ENCODE assay signal across 11 cellular contexts in the genomic region with DNA sequence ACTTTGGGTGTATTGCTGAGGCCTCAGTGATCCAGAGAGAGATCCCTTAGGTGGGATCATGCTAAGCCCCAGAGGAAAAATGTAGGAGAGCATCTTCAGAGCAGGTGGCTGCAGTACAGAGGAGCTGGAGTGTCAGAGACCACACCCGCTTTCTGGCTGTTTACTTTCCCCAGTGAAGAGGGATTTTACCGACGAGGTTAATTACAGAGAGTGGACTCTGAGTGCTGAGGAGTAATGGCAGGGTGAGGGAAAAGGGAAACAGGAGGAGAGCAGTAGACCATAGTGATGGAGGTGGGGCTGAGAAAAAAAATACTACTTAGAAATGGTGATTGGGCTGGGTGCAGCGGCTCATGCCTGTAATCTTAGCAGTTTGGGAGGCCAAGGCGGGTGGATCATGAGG. TPM values are rescaled to one million over a fixed set of nuclear protein-coding genes. Genes with fewer than 3 reads are reported as not detected.
A peak's percentile ranks its signal among the peaks of the same experiment; 100 is the strongest.
DNase-seq lines count a peak whose midpoint lies in the region; ATAC-seq and TF ChIP-seq lines count a peak whose summit lies in the region.
"Had no signal": no experiment of that assay in that cellular context is flagged by ENCODE, and none has a peak within 500 bp of the region (broad histone marks: within the 10 kb centered on the region; RNA-seq: fewer than 3 reads in every experiment).

No MANE protein-coding gene starts in this region.

- TF ChIP-seq POLR2A in uterus (IDR thresholded peaks at IDR 0.05): no peak

- no peaks in the 10 kb centered on the region for H3K27me3 Mint-ChIP-seq in activated CD4-positive, alpha-beta T cell treated with anti-CD3 and anti-CD28 coated beads, Interleukin-2, amount 10 ng/mL, durations not matched to agents 7 days and 5 days
- no peaks in the 10 kb centered on the region for H3K27me3 Mint-ChIP-seq in activated CD4-positive, alpha-beta memory T cell treated with anti-CD3 and anti-CD28 coated beads, Interleukin-2, amount 10 ng/mL, durations not matched to agents 7 days and 5 days

- no peak for DNase-seq in activated CD4-positive, alpha-beta T cell treated with anti-CD3 and anti-CD28 coated beads, Interleukin-2, amount 10 ng/mL, durations not matched to agents 7 days and 5 days
- DNase-seq in activated CD4-positive, alpha-beta T cell treated with anti-CD3 and anti-CD28 coated beads, Interleukin-2, amount 50 U/mL, for 1 hour: no peak
- DNase-seq in NCI-H187 (lab: John Stamatoyannopoulos, UW) (peak; percentile 87 to 93), uterus (no peak), nucleus accumbens (lab: John Stamatoyannopoulos, UW) (no peak), Right ventricle myocardium inferior (ENCODE audit: missing footprints) (no peak)
- DNase-seq in activated CD4-positive, alpha-beta memory T cell treated with anti-CD3 and anti-CD28 coated beads, Interleukin-2, amount 10 ng/mL, durations not matched to agents 7 days and 5 days: no peak
- no peak for DNase-seq in stimulated activated effector memory CD8-positive, alpha-beta T cell treated with anti-CD3 and anti-CD28 coated beads, Interleukin-12 subunit alpha, Interleukin-12 subunit beta, amount 100 ng/mL, for 72 hours (ENCODE audit: low spot score in 2 of 2)
- DNase-seq: colonic mucosa, GM23248, nephron progenitor cell had no signal

- TF ChIP-seq CTCF in uterus (IDR thresholded peaks at IDR 0.05): no peak

- H3K9me3 Mint-ChIP-seq in activated CD4-positive, alpha-beta T cell treated with anti-CD3 and anti-CD28 coated beads, Interleukin-2, amount 10 ng/mL, durations not matched to agents 7 days and 5 days: no peaks in the 10 kb centered on the region
- H3K9me3 Mint-ChIP-seq in activated CD4-positive, alpha-beta memory T cell treated with anti-CD3 and anti-CD28 coated beads, Interleukin-2, amount 10 ng/mL, durations not matched to agents 7 days and 5 days: no peaks in the 10 kb centered on the region
- H3K9me3 Mint-ChIP-seq in stimulated activated effector memory CD8-positive, alpha-beta T cell treated with anti-CD3 and anti-CD28 coated beads, Interleukin-12 subunit alpha, Interleukin-12 subunit beta, amount 100 ng/mL, for 72 hours: no peaks in the 10 kb centered on the region
- H3K9me3 Mint-ChIP-seq: nephron progenitor cell had no signal

- no peak for ATAC-seq in stimulated activated effector memory CD8-positive, alpha-beta T cell treated with anti-CD3 and anti-CD28 coated beads, Interleukin-12 subunit alpha, Interleukin-12 subunit beta, amount 100 ng/mL, for 72 hours
- ATAC-seq in Right ventricle myocardium inferior: no peak

- no peaks in the 10 kb centered on the region for H3K27me3 ChIP-seq in uterus
- H3K27me3 ChIP-seq: colonic mucosa had no signal

- intact Hi-C loops in uterus (cut with DNase I; ENCODE audit: low total_unique reads) (no loop called here), Right ventricle myocardium inferior (cut with DNase I) (no loop called here)

- no peaks in the 10 kb centered on the region for H3K4me1 ChIP-seq in uterus
- H3K4me1 ChIP-seq: colonic mucosa had no signal

- no peaks in the 10 kb centered on the region for H3K36me3 Mint-ChIP-seq in activated CD4-positive, alpha-beta T cell treated with anti-CD3 and anti-CD28 coated beads, Interleukin-2, amount 10 ng/mL, durations not matched to agents 7 days and 5 days (ENCODE audit: low read depth)
- no peaks in the 10 kb centered on the region for H3K36me3 Mint-ChIP-seq in activated CD4-positive, alpha-beta memory T cell treated with anti-CD3 and anti-CD28 coated beads, Interleukin-2, amount 10 ng/mL, durations not matched to agents 7 days and 5 days (ENCODE audit: low read depth)
- no peaks in the 10 kb centered on the region for H3K36me3 Mint-ChIP-seq in stimulated activated effector memory CD8-positive, alpha-beta T cell treated with anti-CD3 and anti-CD28 coated beads, Interleukin-12 subunit alpha, Interleukin-12 subunit beta, amount 100 ng/mL, for 72 hours

- H3K4me1 Mint-ChIP-seq in activated CD4-positive, alpha-beta T cell treated with anti-CD3 and anti-CD28 coated beads, Interleukin-2, amount 10 ng/mL, durations not matched to agents 7 days and 5 days: peaks cover 27% of the 10 kb centered on the region
- peaks cover 21% of the 10 kb centered on the region for H3K4me1 Mint-ChIP-seq in activated CD4-positive, alpha-beta memory T cell treated with anti-CD3 and anti-CD28 coated beads, Interleukin-2, amount 10 ng/mL, durations not matched to agents 7 days and 5 days
- peaks cover 19% of the 10 kb centered on the region for H3K4me1 Mint-ChIP-seq in stimulated activated effector memory CD8-positive, alpha-beta T cell treated with anti-CD3 and anti-CD28 coated beads, Interleukin-12 subunit alpha, Interleukin-12 subunit beta, amount 100 ng/mL, for 72 hours

- POLR2A ChIA-PET in activated CD4-positive, alpha-beta T cell treated with anti-CD3 and anti-CD28 coated beads, Interleukin-2, amount 10 ng/mL, durations not matched to agents 7 days and 5 days (lab: Charles Lee): no interaction called here
- POLR2A ChIA-PET in activated CD4-positive, alpha-beta memory T cell treated with anti-CD3 and anti-CD28 coated beads, Interleukin-2, amount 10 ng/mL, durations not matched to agents 7 days and 5 days (lab: Charles Lee): interaction anchor here (2.0 kb wide), 1 partner anchor 44 kb away, joined by 17 read pairs; the partner anchor contains the start of gene HBP1

- H3K4me3 ChIP-seq in uterus: no peak overlapping the region
- H3K4me3 ChIP-seq: colonic mucosa, GM23248 had no signal

- H3K36me3 ChIP-seq in uterus: no peaks in the 10 kb centered on the region
- H3K36me3 ChIP-seq: colonic mucosa had no signal

- no peaks in the 10 kb centered on the region for H3K9me3 ChIP-seq in uterus
- H3K9me3 ChIP-seq: colonic mucosa had no signal

- H3K27ac Mint-ChIP-seq in activated CD4-positive, alpha-beta T cell treated with anti-CD3 and anti-CD28 coated beads, Interleukin-2, amount 10 ng/mL, durations not matched to agents 7 days and 5 days: peak overlapping the region; percentile 99
- H3K27ac Mint-ChIP-seq in activated CD4-positive, alpha-beta memory T cell treated with anti-CD3 and anti-CD28 coated beads, Interleukin-2, amount 10 ng/mL, durations not matched to agents 7 days and 5 days: peak overlapping the region; percentile 77
- peak overlapping the region; percentile 16 for H3K27ac Mint-ChIP-seq in stimulated activated effector memory CD8-positive, alpha-beta T cell treated with anti-CD3 and anti-CD28 coated beads, Interleukin-12 subunit alpha, Interleukin-12 subunit beta, amount 100 ng/mL, for 72 hours
- H3K27ac Mint-ChIP-seq: nephron progenitor cell had no signal

- H3K27ac ChIP-seq in uterus: no peak overlapping the region
- H3K27ac ChIP-seq: colonic mucosa, GM23248 had no signal

- H3K4me3 Mint-ChIP-seq in activated CD4-positive, alpha-beta T cell treated with anti-CD3 and anti-CD28 coated beads, Interleukin-2, amount 10 ng/mL, durations not matched to agents 7 days and 5 days: peak overlapping the region; percentile 71
- peak overlapping the region; percentile 58 for H3K4me3 Mint-ChIP-seq in activated CD4-positive, alpha-beta memory T cell treated with anti-CD3 and anti-CD28 coated beads, Interleukin-2, amount 10 ng/mL, durations not matched to agents 7 days and 5 days
- peak overlapping the region; percentile 68 for H3K4me3 Mint-ChIP-seq in stimulated activated effector memory CD8-positive, alpha-beta T cell treated with anti-CD3 and anti-CD28 coated beads, Interleukin-12 subunit alpha, Interleukin-12 subunit beta, amount 100 ng/mL, for 72 hours
- H3K4me3 Mint-ChIP-seq: nephron progenitor cell had no signal

- CTCF ChIA-PET in activated CD4-positive, alpha-beta T cell treated with anti-CD3 and anti-CD28 coated beads, Interleukin-2, amount 10 ng/mL, durations not matched to agents 7 days and 5 days (lab: Charles Lee): interaction anchor here (0.7 kb wide), 1 partner anchor 13 kb away, joined by 3 read pairs; no protein-coding TSS in a partner anchor
- CTCF ChIA-PET in activated CD4-positive, alpha-beta memory T cell treated with anti-CD3 and anti-CD28 coated beads, Interleukin-2, amount 10 ng/mL, durations not matched to agents 7 days and 5 days (lab: Charles Lee): interaction anchor here (0.6 to 1.0 kb wide), 3 partner anchors 133 to 731 kb away, joined by 3 to 4 read pairs (median 3); no protein-coding TSS in a partner anchor

RNA-seq across cellular contexts. Expression of gene HBP1, which starts 43.3 kb away (rescaled TPM):
- total RNA-seq in activated CD4-positive, alpha-beta T cell treated with anti-CD3 and anti-CD28 coated beads, Interleukin-2, amount 10 ng/mL, durations not matched to agents 7 days and 5 days: 10 to 100 TPM; 34.4 to 34.8 TPM
- total RNA-seq in activated CD4-positive, alpha-beta memory T cell treated with anti-CD3 and anti-CD28 coated beads, Interleukin-2, amount 10 ng/mL, durations not matched to agents 7 days and 5 days: 10 to 100 TPM; 44.0 to 45.5 TPM
- total RNA-seq in uterus: 100 to 1,000 TPM in 3 of 4 donors, 10 to 100 TPM in 1; 48.3 to 169 (median 130) TPM
- 65.8 TPM for total RNA-seq in Right ventricle myocardium inferior

Comparison
In these comparisons a context has a peak if more than half of its experiments do, and no peak if none do; other contexts are left out.
1. DNase-seq: peak in NCI-H187 (2 of 2); none in activated CD4-positive, alpha-beta T cell treated with anti-CD3 and anti-CD28 coated beads, Interleukin-2, amount 10 ng/mL, durations not matched to agents 7 days and 5 days (single experiment), activated CD4-positive, alpha-beta T cell treated with anti-CD3 and anti-CD28 coated beads, Interleukin-2, amount 50 U/mL, for 1 hour (single experiment), activated CD4-positive, alpha-beta memory T cell treated with anti-CD3 and anti-CD28 coated beads, Interleukin-2, amount 10 ng/mL, durations not matched to agents 7 days and 5 days (single experiment), stimulated activated effector memory CD8-positive, alpha-beta T cell treated with anti-CD3 and anti-CD28 coated beads, Interleukin-12 subunit alpha, Interleukin-12 subunit beta, amount 100 ng/mL, for 72 hours (0 of 2), uterus (0 of 2), nucleus accumbens (0 of 56) and Right ventricle myocardium inferior (single experiment).
2. H3K27ac Mint-ChIP-seq: peak in every context shown above with its lines; median percentile 99 in activated CD4-positive, alpha-beta T cell treated with anti-CD3 and anti-CD28 coated beads, Interleukin-2, amount 10 ng/mL, durations not matched to agents 7 days and 5 days; 77 in activated CD4-positive, alpha-beta memory T cell treated with anti-CD3 and anti-CD28 coated beads, Interleukin-2, amount 10 ng/mL, durations not matched to agents 7 days and 5 days; 16 in stimulated activated effector memory CD8-positive, alpha-beta T cell treated with anti-CD3 and anti-CD28 coated beads, Interleukin-12 subunit alpha, Interleukin-12 subunit beta, amount 100 ng/mL, for 72 hours.
3. Peak in every context shown above with its lines, with median percentiles within 50 percentile points of each other: H3K4me3 Mint-ChIP-seq.